ENCODE assay signal across 8 cellular contexts in genomic region chr6:12012231-12012565, GRCh38. TPM values are rescaled to one million over a fixed set of nuclear protein-coding genes. Genes with fewer than 3 reads are reported as not detected.
DNase-seq lines count a peak whose midpoint lies in the region; TF ChIP-seq lines count a peak whose summit lies in the region.

TSS of gene HIVEP1 (plus strand) at chr6:12012312. CDS start at chr6:12015629, 3,317 bp downstream.

- intact Hi-C loops in activated T-helper 1 cell treated with anti-CD3 and anti-CD28 coated beads, Interleukin-12 subunit alpha, Interleukin-12 subunit beta, Interleukin-2, Interleukin-4 antibody, amounts not matched to agents 30 ng/mL and 10 ng/mL and 1 ng/mL, durations not matched to agents 14 hours and 24 hours and 36 hours (cut with micrococcal nuclease) = loop anchor here (2.0 kb wide), 2 partner anchors 19 to 277 kb away; no protein-coding TSS in a partner anchor

- H3K27ac ChIP-seq in HUES6 (ENCODE audit: low read depth, low read length) (peak within 1 kb of the TSS; percentile 68; the same call in 1 of the 2 replicates), osteoblast (ENCODE audit: low read depth, low read length) (peak within 1 kb of the TSS; percentile 88)

- peaks cover 28% of the 10 kb centered on the region for H3K4me1 ChIP-seq in HUES6 (ENCODE audit: control insufficient read depth, insufficient read depth, low read length)
- peaks cover 23% of the 10 kb centered on the region for H3K4me1 ChIP-seq in osteoblast (ENCODE audit: insufficient read depth, low read length)

- peaks cover 69% of the 10 kb centered on the region for H3K4me1 Mint-ChIP-seq in activated T-helper 1 cell treated with anti-CD3 and anti-CD28 coated beads, Interleukin-12 subunit alpha, Interleukin-12 subunit beta, Interleukin-2, Interleukin-4 antibody, amounts not matched to agents 30 ng/mL and 10 ng/mL and 1 ng/mL, durations not matched to agents 14 hours and 24 hours and 36 hours (ENCODE audit: low read depth)
- H3K4me1 Mint-ChIP-seq in glutamatergic neuron (ENCODE audit: low read depth, unreplicated experiment) = peaks cover 24% of the 10 kb centered on the region

- H3K27me3 Mint-ChIP-seq in activated T-helper 1 cell treated with anti-CD3 and anti-CD28 coated beads, Interleukin-12 subunit alpha, Interleukin-12 subunit beta, Interleukin-2, Interleukin-4 antibody, amounts not matched to agents 30 ng/mL and 10 ng/mL and 1 ng/mL, durations not matched to agents 14 hours and 24 hours and 36 hours (ENCODE audit: insufficient read depth) = no peaks in the 10 kb centered on the region
- H3K27me3 Mint-ChIP-seq in glutamatergic neuron (ENCODE audit: unreplicated experiment) = peaks cover 10% of the 10 kb centered on the region

- TF ChIP-seq CTCF in GM13977 (IDR thresholded peaks at IDR 0.05; ENCODE audit: extremely low read depth, insufficient read depth, missing control alignments) (no peak), glutamatergic neuron (IDR thresholded peaks at IDR 0.05; ENCODE audit: partially characterized antibody, unreplicated experiment) (no peak), osteoblast (IDR thresholded peaks at IDR 0.05; ENCODE audit: extremely low read depth, low read depth, low read length) (no peak)

- H3K9me3 ChIP-seq in HUES6 (ENCODE audit: control insufficient read depth, insufficient read depth, low read depth, low read length) (peaks cover 8% of the 10 kb centered on the region; the same call in 1 of the 2 replicates), osteoblast (ENCODE audit: low read depth, low read length) (no peaks in the 10 kb centered on the region)

- peak; percentile 46 for DNase-seq in GM13977 (ENCODE audit: low spot score)
- DNase-seq in activated T-helper 1 cell treated with anti-CD3 and anti-CD28 coated beads, Interleukin-12 subunit alpha, Interleukin-12 subunit beta, Interleukin-2, Interleukin-4 antibody, amounts not matched to agents 30 ng/mL and 10 ng/mL and 1 ng/mL, durations not matched to agents 14 hours and 24 hours and 36 hours (ENCODE audit: low spot score) = no peak
- DNase-seq in glutamatergic neuron = peak; percentile 68
- peak; percentile 78 for DNase-seq in osteoblast (ENCODE audit: insufficient read length, low spot score, missing footprints)
- DNase-seq in stimulated activated CD4-positive, alpha-beta T cell treated with anti-CD3 and anti-CD28 coated beads, Interleukin-15, amount 100 ng/mL, for 24 hours = no peak
- DNase-seq in EL = no peak
- no peak for DNase-seq in HuH-7.5 (ENCODE audit: low spot score)

- peaks cover 13% of the 10 kb centered on the region for H3K9me3 Mint-ChIP-seq in activated T-helper 1 cell treated with anti-CD3 and anti-CD28 coated beads, Interleukin-12 subunit alpha, Interleukin-12 subunit beta, Interleukin-2, Interleukin-4 antibody, amounts not matched to agents 30 ng/mL and 10 ng/mL and 1 ng/mL, durations not matched to agents 14 hours and 24 hours and 36 hours
- peaks cover 16% of the 10 kb centered on the region for H3K9me3 Mint-ChIP-seq in glutamatergic neuron (ENCODE audit: unreplicated experiment)

- H3K27me3 ChIP-seq in HUES6 (ENCODE audit: control insufficient read depth, insufficient read depth, low read length) (no peaks in the 10 kb centered on the region; the same call in 1 of the 2 replicates), osteoblast (ENCODE audit: insufficient read depth, low read length) (no peaks in the 10 kb centered on the region)

- in situ Hi-C loops in GM13977 (cut with MboI; ENCODE audit: low pct_unique_long_range_greater_than_20kb, low sequenced_read_pairs, unreplicated experiment) = no loop called here

- peak within 1 kb of the TSS; percentile 89 for H3K4me2 ChIP-seq in osteoblast (ENCODE audit: insufficient read depth, low read length)

- H3K4me3 ChIP-seq in HUES6 (ENCODE audit: low read depth, low read length) = peak within 1 kb of the TSS; percentile 75
- peak within 1 kb of the TSS; percentile 87 for H3K4me3 ChIP-seq in osteoblast (ENCODE audit: insufficient read depth, low read length)

- H3K4me3 Mint-ChIP-seq in activated T-helper 1 cell treated with anti-CD3 and anti-CD28 coated beads, Interleukin-12 subunit alpha, Interleukin-12 subunit beta, Interleukin-2, Interleukin-4 antibody, amounts not matched to agents 30 ng/mL and 10 ng/mL and 1 ng/mL, durations not matched to agents 14 hours and 24 hours and 36 hours = peak within 1 kb of the TSS; percentile 97
- H3K4me3 Mint-ChIP-seq in glutamatergic neuron (ENCODE audit: unreplicated experiment) = peak within 1 kb of the TSS; percentile 95

- H3K9ac ChIP-seq in HUES6 (ENCODE audit: low read length) = peak within 1 kb of the TSS; percentile 87

- peak within 1 kb of the TSS; percentile 58 for H2AFZ ChIP-seq in osteoblast (ENCODE audit: low read length)

- peaks cover 12% of the 10 kb centered on the region for H3K79me2 ChIP-seq in osteoblast (ENCODE audit: insufficient read depth, low read length)

- H4K20me1 ChIP-seq in osteoblast (ENCODE audit: insufficient read depth, low read length) = no peaks in the 10 kb centered on the region

- H3K36me3 ChIP-seq in HUES6 (ENCODE audit: control insufficient read depth, insufficient read depth, low read length) = peaks cover 30% of the 10 kb centered on the region
- peaks cover 17% of the 10 kb centered on the region for H3K36me3 ChIP-seq in osteoblast (ENCODE audit: insufficient read depth, low read length)

- peaks cover 30% of the 10 kb centered on the region for H3K36me3 Mint-ChIP-seq in activated T-helper 1 cell treated with anti-CD3 and anti-CD28 coated beads, Interleukin-12 subunit alpha, Interleukin-12 subunit beta, Interleukin-2, Interleukin-4 antibody, amounts not matched to agents 30 ng/mL and 10 ng/mL and 1 ng/mL, durations not matched to agents 14 hours and 24 hours and 36 hours (ENCODE audit: low read depth)
- H3K36me3 Mint-ChIP-seq in glutamatergic neuron (ENCODE audit: unreplicated experiment) = peaks cover 2% of the 10 kb centered on the region

- H3K27ac Mint-ChIP-seq in activated T-helper 1 cell treated with anti-CD3 and anti-CD28 coated beads, Interleukin-12 subunit alpha, Interleukin-12 subunit beta, Interleukin-2, Interleukin-4 antibody, amounts not matched to agents 30 ng/mL and 10 ng/mL and 1 ng/mL, durations not matched to agents 14 hours and 24 hours and 36 hours = peak within 1 kb of the TSS; percentile 99
- peak within 1 kb of the TSS; percentile 88 for H3K27ac Mint-ChIP-seq in glutamatergic neuron (ENCODE audit: unreplicated experiment)

RNA-seq across cellular contexts. Expression of gene HIVEP1, which starts in this region (rescaled TPM):
- 69.8 and 72.7 TPM in 2 replicates for total RNA-seq in activated T-helper 1 cell treated with anti-CD3 and anti-CD28 coated beads, Interleukin-12 subunit alpha, Interleukin-12 subunit beta, Interleukin-2, Interleukin-4 antibody, amounts not matched to agents 30 ng/mL and 10 ng/mL and 1 ng/mL, durations not matched to agents 14 hours and 24 hours and 36 hours
- 37.1 TPM for total RNA-seq in glutamatergic neuron (ENCODE audit: unreplicated experiment)
- 18.8 and 21.2 TPM in 2 replicates for total RNA-seq in osteoblast

Comparison
In these comparisons a context has a peak if more than half of its experiments do, and no peak if none do; other contexts are left out.
1. DNase-seq: peak in GM13977 (single experiment), glutamatergic neuron (single experiment) and osteoblast (single experiment); none in activated T-helper 1 cell treated with anti-CD3 and anti-CD28 coated beads, Interleukin-12 subunit alpha, Interleukin-12 subunit beta, Interleukin-2, Interleukin-4 antibody, amounts not matched to agents 30 ng/mL and 10 ng/mL and 1 ng/mL, durations not matched to agents 14 hours and 24 hours and 36 hours (single experiment), stimulated activated CD4-positive, alpha-beta T cell treated with anti-CD3 and anti-CD28 coated beads, Interleukin-15, amount 100 ng/mL, for 24 hours (single experiment), EL (single experiment) and HuH-7.5 (single experiment).